ENCODE assay signal across 22 cellular contexts in genomic region chr5:127385936-127386335, GRCh38.
"Had no signal": no experiment of that assay in that cellular context is flagged by ENCODE, and none has a peak within 500 bp of the region (broad histone marks: within the 10 kb centered on the region; RNA-seq: fewer than 3 reads in every experiment).

No MANE protein-coding gene starts in this region.

- H3K27ac ChIP-seq: coronary artery, heart right ventricle, ovary, suprapubic skin, thyroid gland had no signal

- H3K4me1 Mint-ChIP-seq: naive thymus-derived CD8-positive, alpha-beta T cell; stimulated activated effector memory CD8-positive, alpha-beta T cell treated with anti-CD3 and anti-CD28 coated beads, Interleukin-12 subunit alpha, Interleukin-12 subunit beta, amount 100 ng/mL, for 72 hours had no signal

- H3K27me3 Mint-ChIP-seq: type B pancreatic cell had no signal

- H3K27ac Mint-ChIP-seq: naive thymus-derived CD8-positive, alpha-beta T cell; stimulated activated effector memory CD8-positive, alpha-beta T cell treated with anti-CD3 and anti-CD28 coated beads, Interleukin-12 subunit alpha, Interleukin-12 subunit beta, amount 100 ng/mL, for 72 hours; type B pancreatic cell had no signal

- DNase-seq: effector CD4-positive, alpha-beta T cell; heart right ventricle; hypothalamus; mucosa of descending colon; naive thymus-derived CD8-positive, alpha-beta T cell; ovary; right cardiac atrium; small intestine; stimulated activated CD4-positive, alpha-beta T cell treated with anti-CD3 and anti-CD28 coated beads, Interleukin-12 subunit alpha, Interleukin-12 subunit beta, amount 100 ng/mL, for 4 hours; stimulated activated CD4-positive, alpha-beta T cell treated with anti-CD3 and anti-CD28 coated beads, Interleukin-2, amount 100 ng/mL, for 48 hours; stimulated activated CD8-positive, alpha-beta memory T cell treated with anti-CD3 and anti-CD28 coated beads, Interleukin-4, amount 100 ng/mL, for 48 hours; stimulated activated naive CD8-positive, alpha-beta T cell treated with anti-CD3 and anti-CD28 coated beads, Interleukin-15, Interleukin-2, amounts not matched to agents 100 U/mL and 50 U/mL, for 24 hours; thyroid gland had no signal

- H3K4me3 Mint-ChIP-seq: naive thymus-derived CD8-positive, alpha-beta T cell; stimulated activated effector memory CD8-positive, alpha-beta T cell treated with anti-CD3 and anti-CD28 coated beads, Interleukin-12 subunit alpha, Interleukin-12 subunit beta, amount 100 ng/mL, for 72 hours; type B pancreatic cell had no signal

- H3K9me3 ChIP-seq: mucosa of descending colon, ovary, suprapubic skin, thyroid gland had no signal

- H3K27me3 ChIP-seq: heart right ventricle, ovary, suprapubic skin, thyroid gland had no signal

- H3K9me3 Mint-ChIP-seq: naive thymus-derived CD8-positive, alpha-beta T cell; stimulated activated effector memory CD8-positive, alpha-beta T cell treated with anti-CD3 and anti-CD28 coated beads, Interleukin-12 subunit alpha, Interleukin-12 subunit beta, amount 100 ng/mL, for 72 hours; type B pancreatic cell had no signal

- H3K4me1 ChIP-seq: heart right ventricle, suprapubic skin, thyroid gland had no signal

- H3K36me3 ChIP-seq: heart right ventricle, ovary, suprapubic skin, thyroid gland had no signal

- FAIRE-seq: frontal cortex, islet of Langerhans, small intestine, urothelium cell line had no signal

- H3K36me3 Mint-ChIP-seq: naive thymus-derived CD8-positive, alpha-beta T cell; stimulated activated effector memory CD8-positive, alpha-beta T cell treated with anti-CD3 and anti-CD28 coated beads, Interleukin-12 subunit alpha, Interleukin-12 subunit beta, amount 100 ng/mL, for 72 hours; type B pancreatic cell had no signal

- ATAC-seq: esophagus mucosa; heart right ventricle; left lobe of liver; mucosa of descending colon; naive thymus-derived CD8-positive, alpha-beta T cell; right cardiac atrium; stimulated activated effector memory CD8-positive, alpha-beta T cell treated with anti-CD3 and anti-CD28 coated beads, Interleukin-12 subunit alpha, Interleukin-12 subunit beta, amount 100 ng/mL, for 72 hours; stimulated activated naive CD8-positive, alpha-beta T cell treated with anti-CD3 and anti-CD28 coated beads, Interleukin-15, Interleukin-2, amounts not matched to agents 100 U/mL and 50 U/mL, for 24 hours had no signal

- H3K4me3 ChIP-seq: coronary artery, heart right ventricle, mucosa of descending colon, ovary, suprapubic skin, thyroid gland had no signal
